In the genomic region with DNA sequence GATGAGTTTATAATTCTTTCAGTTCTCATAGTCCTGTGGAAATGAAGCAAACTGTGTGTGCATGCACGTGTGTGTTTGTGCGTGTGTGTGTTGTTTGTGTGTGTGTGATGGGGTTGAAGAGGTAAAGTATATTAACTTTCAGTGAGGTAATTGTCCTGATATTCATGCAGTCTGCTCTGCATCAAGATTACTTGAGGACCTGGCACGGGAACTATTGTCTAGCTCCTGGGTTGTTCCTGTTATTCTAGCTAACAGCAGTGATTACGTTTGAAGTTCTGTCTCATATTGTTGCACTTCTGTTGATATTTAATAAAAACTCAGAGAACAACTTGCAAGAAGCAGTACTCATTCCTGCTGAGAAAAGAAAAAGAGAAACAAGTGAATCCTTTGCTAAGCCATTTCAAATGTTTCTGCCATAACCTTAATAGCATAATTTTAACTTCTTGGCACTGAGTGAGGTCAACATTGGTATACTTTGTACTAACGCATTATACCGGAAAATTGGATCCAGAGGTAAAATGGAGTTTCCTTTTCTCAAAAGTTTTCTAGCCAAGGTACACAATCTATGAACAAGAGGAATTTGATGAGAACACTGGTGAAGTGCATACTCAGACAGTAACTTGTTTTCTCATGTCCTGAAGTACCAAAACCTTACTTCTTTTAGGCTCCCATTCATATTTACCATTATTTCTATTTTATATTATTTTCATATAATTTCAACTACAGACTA, we compare ENCODE assay signal across 18 cellular contexts.
A peak's percentile ranks its signal among the peaks of the same experiment; 100 is the strongest.
DNase-seq lines count a peak whose midpoint lies in the region; ATAC-seq, FAIRE-seq and TF ChIP-seq lines count a peak whose summit lies in the region.
"Had no signal": no experiment of that assay in that cellular context is flagged by ENCODE, and none has a peak within 500 bp of the region (broad histone marks: within the 10 kb centered on the region; RNA-seq: fewer than 3 reads in every experiment).

No MANE protein-coding gene starts in this region.

- peaks cover 3% of the 10 kb centered on the region for H3K27me3 Mint-ChIP-seq in endothelial cell (ENCODE audit: unreplicated experiment)
- H3K27me3 Mint-ChIP-seq: B cell; CD4-positive, alpha-beta T cell had no signal

- H2BK120ac ChIP-seq in IMR-90 (ENCODE audit: low read depth, low read length), result 0 out of 2 replicates have a peak overlapping the region, but pooled peaks have one; percentile 18

- DNase-seq in IMR-90, result no peak
- peak; percentile 32 for DNase-seq in astrocyte of the hippocampus (ENCODE audit: low read depth, low spot score)
- no peak for DNase-seq in endothelial cell (ENCODE audit: low spot score)
- peak; percentile 29 for DNase-seq in iris pigment epithelial cell (ENCODE audit: low read depth)
- no peak for DNase-seq in pancreas
- DNase-seq in WERI-Rb-1, result no peak
- DNase-seq in adrenal gland, result no peak
- DNase-seq: ACHN; C1 segment of cervical spinal cord; CD4-positive, alpha-beta T cell; DMS79; GM23248 had no signal

- no peak for TF ChIP-seq POLR2A in IMR-90 (IDR thresholded peaks at IDR 0.05; ENCODE audit: low read depth, low read length)
- no peak for TF ChIP-seq POLR2A in adrenal gland (IDR thresholded peaks at IDR 0.05)

- H3K4me1 ChIP-seq in IMR-90 (ENCODE audit: control insufficient read depth, insufficient read depth, low read length) (peaks cover 4% of the 10 kb centered on the region; the same call in 1 of the 2 replicates), pancreas (no peaks in the 10 kb centered on the region), adrenal gland (replicated peaks in 1 of 2) (no peaks in the 10 kb centered on the region)

- H3K4me2 ChIP-seq in IMR-90 (ENCODE audit: low read depth, low read length), result no peak overlapping the region

- H4K20me1 ChIP-seq in IMR-90 (ENCODE audit: insufficient read depth, low read length), result no peaks in the 10 kb centered on the region

- POLR2A ChIA-PET in IMR-90 (lab: Charles Lee; ENCODE audit: unreplicated experiment), result no interaction called here

- no peaks in the 10 kb centered on the region for H3K9me3 Mint-ChIP-seq in endothelial cell (ENCODE audit: unreplicated experiment)
- H3K9me3 Mint-ChIP-seq: CD4-positive, alpha-beta T cell had no signal

- no peak overlapping the region for H2AFZ ChIP-seq in IMR-90 (replicated peaks; ENCODE audit: low read length, poor library complexity)

- no peaks in the 10 kb centered on the region for H3K79me1 ChIP-seq in IMR-90 (ENCODE audit: low read depth in 1 of 2, low read length in 2 of 2)

- no peak overlapping the region for H3K27ac ChIP-seq in IMR-90 (ENCODE audit: insufficient read depth, low read length)
- H3K27ac ChIP-seq in pancreas, result no peak overlapping the region
- no peak overlapping the region for H3K27ac ChIP-seq in WERI-Rb-1
- no peak overlapping the region for H3K27ac ChIP-seq in adrenal gland
- H3K27ac ChIP-seq: GM23248 had no signal

- WGBS in IMR-90 (ENCODE audit: extremely low coverage in 2 of 2, insufficient read length in 1 of 2), 2 experiments, result 100% methylated on average over 1 to 2 of the region's 6 CpGs
- WGBS in pancreas, 2 donors, result 44% methylated on average over 6 of the region's 6 CpGs
- 56 to 69% (median 59%) methylated on average over 6 of the region's 6 CpGs for WGBS in adrenal gland, 4 donors

- no peak overlapping the region for H2BK5ac ChIP-seq in IMR-90 (ENCODE audit: low read depth, low read length, poor library complexity, severe bottlenecking)

- H3K9ac ChIP-seq in IMR-90 (ENCODE audit: low read depth, low read length), result no peak overlapping the region
- H3K9ac ChIP-seq: GM23248 had no signal

- no peak overlapping the region for H3K4me3 Mint-ChIP-seq in endothelial cell (ENCODE audit: unreplicated experiment)
- H3K4me3 Mint-ChIP-seq: B cell; CD4-positive, alpha-beta T cell had no signal

- TF ChIP-seq CTCF in IMR-90 (conservative IDR thresholded peaks at IDR 0.05; ENCODE audit: low read depth, low read length) (no peak), endothelial cell (IDR thresholded peaks at IDR 0.05; ENCODE audit: unreplicated experiment) (no peak), pancreas (IDR thresholded peaks at IDR 0.05) (no peak), WERI-Rb-1 (IDR thresholded peaks at IDR 0.05; ENCODE audit: low read depth, low read length) (no peak), adrenal gland (IDR thresholded peaks at IDR 0.05) (no peak)

- no peaks in the 10 kb centered on the region for H3K36me3 Mint-ChIP-seq in endothelial cell (ENCODE audit: low read depth, unreplicated experiment)

- H3K36me3 ChIP-seq in IMR-90 (ENCODE audit: control insufficient read depth, insufficient read depth, low read length) (no peaks in the 10 kb centered on the region), pancreas (no peaks in the 10 kb centered on the region), WERI-Rb-1 (no peaks in the 10 kb centered on the region), adrenal gland (replicated peaks in 1 of 2) (no peaks in the 10 kb centered on the region)

- peaks cover 12% of the 10 kb centered on the region for H3K4me1 Mint-ChIP-seq in endothelial cell (ENCODE audit: unreplicated experiment)

- CTCF ChIA-PET in IMR-90 (lab: Yijun Ruan, JAX), result no interaction called here

- H4K91ac ChIP-seq in IMR-90 (ENCODE audit: insufficient read depth, low read depth, low read length), result no peak overlapping the region

- no peak overlapping the region for H2BK15ac ChIP-seq in IMR-90 (ENCODE audit: low read depth, low read length)

- H3K23ac ChIP-seq in IMR-90 (ENCODE audit: low read depth, low read length), result peak overlapping the region; percentile 37; the same call in 1 of the 2 replicates

- peaks cover 6% of the 10 kb centered on the region; the same call in 1 of the 2 replicates for H3K9me1 ChIP-seq in IMR-90 (ENCODE audit: insufficient read depth, low read length)

- no peak overlapping the region for H2AK5ac ChIP-seq in IMR-90 (ENCODE audit: low read depth, low read length)

- no peak overlapping the region for H2BK20ac ChIP-seq in IMR-90 (ENCODE audit: low read depth, low read length)

- no peak overlapping the region for H4K8ac ChIP-seq in IMR-90 (ENCODE audit: low read depth in 2 of 2, low read length in 2 of 2)

- H3K4me3 ChIP-seq in IMR-90 (ENCODE audit: insufficient read depth, low read depth, low read length) (no peak overlapping the region), pancreas (no peak overlapping the region), WERI-Rb-1 (ENCODE audit: low read depth, low read length) (no peak overlapping the region), adrenal gland (no peak overlapping the region)
- H3K4me3 ChIP-seq: GM12878, GM23248 had no signal

- no peak overlapping the region for H3K4ac ChIP-seq in IMR-90 (ENCODE audit: low read depth, low read length)

- H3K18ac ChIP-seq in IMR-90 (ENCODE audit: low read depth, low read length), result no peak overlapping the region

- H3K9me3 ChIP-seq in IMR-90 (ENCODE audit: control insufficient read depth, insufficient read depth, low read length), result no peaks in the 10 kb centered on the region
- no peaks in the 10 kb centered on the region for H3K9me3 ChIP-seq in pancreas
- H3K9me3 ChIP-seq in WERI-Rb-1 (ENCODE audit: severe bottlenecking), result no peaks in the 10 kb centered on the region
- no peaks in the 10 kb centered on the region for H3K9me3 ChIP-seq in adrenal gland (replicated peaks in 1 of 3)

- intact Hi-C loops in IMR-90 (cut with micrococcal nuclease), result no loop called here
- intact Hi-C loops in pancreas (cut with DNase I), result no loop called here
- intact Hi-C loops in adrenal gland (cut with DNase I), result no loop called here

- no peak overlapping the region for H3K56ac ChIP-seq in IMR-90 (ENCODE audit: extremely low read depth, insufficient read depth, low read length)

- no peak for ATAC-seq in IMR-90 (ENCODE audit: low read depth)
- ATAC-seq in pancreas, result no peak
- ATAC-seq in HG03135 (IDR thresholded peaks at IDR 0.05; ENCODE audit: unreplicated experiment), result no peak
- ATAC-seq: GM12878, HCT116 had no signal

- H3K27ac Mint-ChIP-seq in endothelial cell (ENCODE audit: unreplicated experiment), result peak overlapping the region; percentile 38
- H3K27ac Mint-ChIP-seq: B cell; CD4-positive, alpha-beta T cell had no signal

- 0 out of 2 replicates have a peak overlapping the region, but pooled peaks have one; percentile 5 for H3K14ac ChIP-seq in IMR-90 (replicated peaks; ENCODE audit: low read depth, low read length)

- no peak for FAIRE-seq in pancreas (lab: Jason Lieb, UNC)
- FAIRE-seq: GM12878, GM18507, H54 had no signal

- dilution Hi-C loops in IMR-90 (cut with HindIII; ENCODE audit: low sequenced_read_pairs, unreplicated experiment), result no loop called here

- BruUV-seq in IMR-90 (replicated peaks; lab: Mats Ljungman, UMichigan), result no TSS peak

- no peak overlapping the region for H4K5ac ChIP-seq in IMR-90 (ENCODE audit: low read depth, low read length)

- H3K27me3 ChIP-seq in IMR-90 (ENCODE audit: control insufficient read depth, insufficient read depth, low read length) (no peaks in the 10 kb centered on the region), pancreas (no peaks in the 10 kb centered on the region), WERI-Rb-1 (ENCODE audit: insufficient read depth, low read depth, severe bottlenecking) (no peaks in the 10 kb centered on the region), adrenal gland (no peaks in the 10 kb centered on the region)

- no peak for TF ChIP-seq RAD21 in IMR-90 (IDR thresholded peaks at IDR 0.05; ENCODE audit: low read length)

- in situ Hi-C loops in IMR-90 (cut with MboI; ENCODE audit: low sequenced_read_pairs), result no loop called here

- no peak overlapping the region for H2AK9ac ChIP-seq in IMR-90 (replicated peaks; ENCODE audit: low read depth, low read length, poor library complexity)

TF ChIP-seq in IMR-90, 13 proteins besides CTCF, POLR2A, EP300 and RAD21 (continues in another document):
- TF ChIP-seq, protein P1, sequence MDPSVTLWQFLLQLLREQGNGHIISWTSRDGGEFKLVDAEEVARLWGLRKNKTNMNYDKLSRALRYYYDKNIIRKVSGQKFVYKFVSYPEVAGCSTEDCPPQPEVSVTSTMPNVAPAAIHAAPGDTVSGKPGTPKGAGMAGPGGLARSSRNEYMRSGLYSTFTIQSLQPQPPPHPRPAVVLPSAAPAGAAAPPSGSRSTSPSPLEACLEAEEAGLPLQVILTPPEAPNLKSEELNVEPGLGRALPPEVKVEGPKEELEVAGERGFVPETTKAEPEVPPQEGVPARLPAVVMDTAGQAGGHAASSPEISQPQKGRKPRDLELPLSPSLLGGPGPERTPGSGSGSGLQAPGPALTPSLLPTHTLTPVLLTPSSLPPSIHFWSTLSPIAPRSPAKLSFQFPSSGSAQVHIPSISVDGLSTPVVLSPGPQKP (IDR thresholded peaks at IDR 0.05; ENCODE audit: borderline replicate concordance, low read depth, low read length), result no peak
- no peak for TF ChIP-seq FOS (IDR thresholded peaks at IDR 0.05; ENCODE audit: low read depth, low read length)
- no peak for TF ChIP-seq MXI1 (IDR thresholded peaks at IDR 0.05; ENCODE audit: borderline replicate concordance, low read depth, low read length)
- no peak for TF ChIP-seq RFX5 (IDR thresholded peaks at IDR 0.05; ENCODE audit: low read depth, low read length)
- TF ChIP-seq NFE2L2 (IDR thresholded peaks at IDR 0.05; ENCODE audit: low read depth, low read length), result no peak
- no peak for TF ChIP-seq BHLHE40 (IDR thresholded peaks at IDR 0.05; ENCODE audit: low read depth, low read length)

Comparison
In these comparisons a context has a peak if more than half of its experiments do, and no peak if none do; other contexts are left out.
1. DNase-seq: peak in astrocyte of the hippocampus (single experiment) and iris pigment epithelial cell (single experiment); none in IMR-90 (single experiment), endothelial cell (single experiment), pancreas (0 of 6), WERI-Rb-1 (single experiment) and adrenal gland (0 of 7).